Comparison of ENCODE assay signal across 8 cellular contexts in genomic region chr21:45820171-45821091, GRCh38.
A peak's percentile ranks its signal among the peaks of the same experiment; 100 is the strongest.
DNase-seq lines count a peak whose midpoint lies in the region; ATAC-seq and TF ChIP-seq lines count a peak whose summit lies in the region.

No MANE protein-coding gene starts in this region.

- in situ Hi-C loops in T47D (cut with HindIII; ENCODE audit: low pct_unique_long_range_greater_than_20kb, low sequenced_read_pairs), result no loop called here

- H3K4me1 ChIP-seq in ACC112 (ENCODE audit: control insufficient read depth, insufficient read depth, low read length, unreplicated experiment), result peaks cover 33% of the 10 kb centered on the region

- H3K27me3 ChIP-seq in ACC112 (ENCODE audit: insufficient read depth, low read length), result no peaks in the 10 kb centered on the region

- ATAC-seq in GM21529 (IDR thresholded peaks at IDR 0.05; ENCODE audit: unreplicated experiment) (peak; percentile 55), HG03196 (IDR thresholded peaks at IDR 0.05; ENCODE audit: unreplicated experiment) (no peak)

- TF ChIP-seq CTCF in WI38 (IDR thresholded peaks at IDR 0.05; ENCODE audit: low read depth, low read length), result peak; percentile 83

- no peak overlapping the region for H2AFZ ChIP-seq in ACC112 (ENCODE audit: low read length, unreplicated experiment)

- peak overlapping the region; percentile 98; the same call in 1 of the 2 replicates for H3K27ac ChIP-seq in ACC112 (ENCODE audit: low read depth, low read length)

- DNase-seq in NCI-H226 (peak; percentile 71), T47D (ENCODE audit: low read depth in 1 of 2, low spot score in 1 of 2) (peak; percentile 86 to 90), iris pigment epithelial cell (ENCODE audit: low read depth) (peak; percentile 88)
- peak; percentile 55 to 69 for DNase-seq in stimulated activated CD4-positive, alpha-beta T cell treated with anti-CD3 and anti-CD28 coated beads, Interleukin-1b, Interleukin-23, amount 100 ng/mL, for 1 hour (ENCODE audit: low read depth in 2 of 2)

- no peaks in the 10 kb centered on the region for H3K79me2 ChIP-seq in ACC112 (ENCODE audit: control insufficient read depth, insufficient read depth, low read length, unreplicated experiment)

- no peak overlapping the region for H3K4me3 ChIP-seq in ACC112 (ENCODE audit: low read depth, low read length)
- H3K4me3 ChIP-seq in WI38 (ENCODE audit: low read depth, low read length), result no peak overlapping the region

- H3K36me3 ChIP-seq in ACC112 (ENCODE audit: insufficient read depth, low read length), result no peaks in the 10 kb centered on the region
